5 cellular contexts compared by ENCODE assay signal in genomic region chr5:29370248-29370647, GRCh38.
"Had no signal": no experiment of that assay in that cellular context is flagged by ENCODE, and none has a peak within 500 bp of the region (broad histone marks: within the 10 kb centered on the region; RNA-seq: fewer than 3 reads in every experiment).

No MANE protein-coding gene starts in this region.

- H2AFZ ChIP-seq: GM23338 had no signal

- H3K4me1 Mint-ChIP-seq: GM23338 had no signal

- H3K27ac Mint-ChIP-seq: GM23338, H9 had no signal

- H3K4me3 Mint-ChIP-seq: GM23338, H9 had no signal

- DNase-seq: H9, HCEC 1CT, IMR-90 had no signal

- H3K4me3 ChIP-seq: GM23338, K562 had no signal

- H3K4me2 ChIP-seq: GM23338 had no signal

- ATAC-seq: GM23338, K562 had no signal
